In the genomic region with DNA sequence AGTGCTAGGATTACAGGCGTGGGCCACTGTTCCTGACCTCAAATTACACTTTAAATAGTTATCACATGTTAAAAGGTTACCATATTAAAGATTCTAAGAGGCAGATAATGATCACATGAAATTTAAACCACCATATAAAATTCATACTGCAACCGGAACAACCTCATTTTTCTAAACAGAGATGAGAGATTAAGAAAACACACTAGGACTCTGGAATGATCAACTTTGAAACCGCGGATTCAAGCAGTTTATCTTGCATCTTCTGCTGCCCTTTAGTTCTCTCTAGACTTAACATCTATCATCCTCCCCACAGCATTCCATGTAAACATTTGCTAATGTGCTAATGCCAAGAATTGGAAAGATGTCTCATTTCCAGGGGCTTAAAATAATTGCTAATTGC, we compare ENCODE assay signal across 28 cellular contexts.
"Had no signal": no experiment of that assay in that cellular context is flagged by ENCODE, and none has a peak within 500 bp of the region (broad histone marks: within the 10 kb centered on the region; RNA-seq: fewer than 3 reads in every experiment).

No MANE protein-coding gene starts in this region.

- H3K9me3 Mint-ChIP-seq: activated CD8-positive, alpha-beta T cell treated with anti-CD3 and anti-CD28 coated beads for 36 hours had no signal

- H3K4me1 Mint-ChIP-seq: activated CD4-positive, alpha-beta T cell treated with anti-CD3 and anti-CD28 coated beads, Interleukin-2, amount 10 ng/mL, durations not matched to agents 24 days and 14 days; activated naive CD4-positive, alpha-beta T cell treated with anti-CD3 and anti-CD28 coated beads, Interleukin-2, amount 50 U/mL, for 24 hours; activated naive CD8-positive, alpha-beta T cell treated with anti-CD3 and anti-CD28 coated beads, Interleukin-2, amount 10 ng/mL, durations not matched to agents 7 days and 5 days; activated T-helper 17 cell treated with anti-CD3 and anti-CD28 coated beads, Interleukin-2, amount 50 U/mL, for 72 hours had no signal

- H3K4me3 ChIP-seq: body of pancreas, breast epithelium had no signal

- H3K9me3 ChIP-seq: body of pancreas, breast epithelium had no signal

- ATAC-seq: activated CD8-positive, alpha-beta T cell treated with anti-CD3 and anti-CD28 coated beads for 36 hours; activated T-cell treated with anti-CD3 and anti-CD28 coated beads, Interleukin-2, amount 50 U/mL, for 72 hours; activated T-helper 17 cell treated with anti-CD3 and anti-CD28 coated beads, Interleukin-2, amount 50 U/mL, for 72 hours; body of pancreas had no signal

- H3K27me3 ChIP-seq: body of pancreas, breast epithelium had no signal

- H3K4me1 ChIP-seq: body of pancreas, breast epithelium had no signal

- H3K27me3 Mint-ChIP-seq: activated CD4-positive, alpha-beta T cell treated with anti-CD3 and anti-CD28 coated beads, Interleukin-2, amount 10 ng/mL, durations not matched to agents 24 days and 14 days; activated CD8-positive, alpha-beta T cell treated with anti-CD3 and anti-CD28 coated beads for 36 hours; activated naive CD4-positive, alpha-beta T cell treated with anti-CD3 and anti-CD28 coated beads, Interleukin-2, amount 50 U/mL, for 24 hours; activated naive CD8-positive, alpha-beta T cell treated with anti-CD3 and anti-CD28 coated beads, Interleukin-2, amount 10 ng/mL, durations not matched to agents 7 days and 5 days; activated T-helper 17 cell treated with anti-CD3 and anti-CD28 coated beads, Interleukin-2, amount 50 U/mL, for 72 hours had no signal

- H3K36me3 ChIP-seq: breast epithelium had no signal

- H3K4me3 Mint-ChIP-seq: activated CD4-positive, alpha-beta T cell treated with anti-CD3 and anti-CD28 coated beads, Interleukin-2, amount 10 ng/mL, durations not matched to agents 24 days and 14 days; activated CD8-positive, alpha-beta T cell treated with anti-CD3 and anti-CD28 coated beads for 36 hours; activated naive CD4-positive, alpha-beta T cell treated with anti-CD3 and anti-CD28 coated beads, Interleukin-2, amount 50 U/mL, for 24 hours; activated naive CD8-positive, alpha-beta T cell treated with anti-CD3 and anti-CD28 coated beads, Interleukin-2, amount 10 ng/mL, durations not matched to agents 7 days and 5 days; activated T-cell treated with anti-CD3 and anti-CD28 coated beads, Interleukin-2, amount 50 U/mL, for 72 hours; activated T-helper 17 cell treated with anti-CD3 and anti-CD28 coated beads, Interleukin-2, amount 50 U/mL, for 72 hours had no signal

- DNase-seq: activated CD4-positive, alpha-beta T cell treated with anti-CD3 and anti-CD28 coated beads, Interleukin-2, amount 10 ng/mL, durations not matched to agents 24 days and 14 days; activated CD4-positive, alpha-beta T cell treated with anti-CD3 and anti-CD28 coated beads, Interleukin-2, amount 50 U/mL, for 4 hours; activated CD8-positive, alpha-beta T cell treated with anti-CD3 and anti-CD28 coated beads for 36 hours; activated effector memory CD4-positive, alpha-beta T cell treated with anti-CD3 and anti-CD28 coated beads, Interleukin-2, amount 50 U/mL, for 16 hours; activated naive CD4-positive, alpha-beta T cell; activated naive CD8-positive, alpha-beta T cell treated with anti-CD3 and anti-CD28 coated beads, Interleukin-2, amount 10 ng/mL, durations not matched to agents 7 days and 5 days; activated T-cell treated with anti-CD3 and anti-CD28 coated beads, Interleukin-2, amount 50 U/mL, for 1 hour; activated T-cell treated with anti-CD3 and anti-CD28 coated beads, Interleukin-2, amount 50 U/mL, for 72 hours; body of pancreas; Kasumi-1; NCI-H1092 treated with DMSO at 0.1 percent for 48 hours; NCI-H1417; NCI-H146; NCI-H187; NCI-H2029 treated with DMSO at 0.1 percent for 48 hours; NCI-H2107; NCI-H2171; NCI-H510A; NCI-H526; NCI-H748 treated with DMSO at 0.1 percent for 48 hours; Right ventricle myocardium superior; SW 1271; T-helper 1 cell; T-helper 2 cell; T1000 had no signal

- H3K27ac Mint-ChIP-seq: activated CD4-positive, alpha-beta T cell treated with anti-CD3 and anti-CD28 coated beads, Interleukin-2, amount 10 ng/mL, durations not matched to agents 24 days and 14 days; activated CD8-positive, alpha-beta T cell treated with anti-CD3 and anti-CD28 coated beads for 36 hours; activated naive CD4-positive, alpha-beta T cell treated with anti-CD3 and anti-CD28 coated beads, Interleukin-2, amount 50 U/mL, for 24 hours; activated naive CD8-positive, alpha-beta T cell treated with anti-CD3 and anti-CD28 coated beads, Interleukin-2, amount 10 ng/mL, durations not matched to agents 7 days and 5 days; activated T-cell treated with anti-CD3 and anti-CD28 coated beads, Interleukin-2, amount 50 U/mL, for 72 hours; activated T-helper 17 cell treated with anti-CD3 and anti-CD28 coated beads, Interleukin-2, amount 50 U/mL, for 72 hours had no signal

- H3K27ac ChIP-seq: body of pancreas, breast epithelium had no signal
